Comparison of ENCODE assay signal across 22 cellular contexts in genomic region chr5:133820516-133820915, GRCh38.
DNase-seq lines count a peak whose midpoint lies in the region; ATAC-seq and TF ChIP-seq lines count a peak whose summit lies in the region.
"Had no signal": no experiment of that assay in that cellular context is flagged by ENCODE, and none has a peak within 500 bp of the region (broad histone marks: within the 10 kb centered on the region; RNA-seq: fewer than 3 reads in every experiment).

No MANE protein-coding gene starts in this region.

- 60 to 74% methylated on average over 2 to 3 of the region's 3 CpGs for WGBS in transverse colon (ENCODE audit: low coverage in 1 of 2), 2 donors

- no peak for TF ChIP-seq CTCF in transverse colon (IDR thresholded peaks at IDR 0.05)
- no peak for TF ChIP-seq CTCF in vagina (IDR thresholded peaks at IDR 0.05)

- H3K27me3 ChIP-seq in transverse colon (peaks cover 5% of the 10 kb centered on the region), vagina (no peaks in the 10 kb centered on the region)
- H3K27me3 ChIP-seq: pancreas had no signal

- in situ Hi-C loops in transverse colon (cut with MboI; ENCODE audit: low pct_ligation_motif_present in 1 of 4, low pct_unique_long_range_greater_than_20kb in 1 of 4, low sequenced_read_pairs in 3 of 4), result no loop called here

- H3K9me3 ChIP-seq in transverse colon (no peaks in the 10 kb centered on the region), vagina (no peaks in the 10 kb centered on the region)
- H3K9me3 ChIP-seq: esophagus muscularis mucosa, pancreas had no signal

- H3K4me1 ChIP-seq in transverse colon, result peaks cover 0 to 3% (median 0%) of the 10 kb centered on the region in 4 donors
- H3K4me1 ChIP-seq in vagina, result no peaks in the 10 kb centered on the region

- intact Hi-C loops in Right ventricle myocardium inferior (cut with DNase I) (no loop called here), transverse colon (cut with DNase I; ENCODE audit: low total_unique reads) (no loop called here), vagina (cut with DNase I) (no loop called here)

- DNase-seq in NCI-H2029 treated with DMSO at 0.1 percent for 48 hours (lab: John Stamatoyannopoulos, UW) (peak; percentile 12), NCI-H2029 (lab: John Stamatoyannopoulos, UW) (no peak), Right ventricle myocardium inferior (ENCODE audit: missing footprints) (no peak), myocyte (ENCODE audit: low read depth) (peak; percentile 74), amniotic stem cell (lab: John Stamatoyannopoulos, UW) (no peak), transverse colon (no peak), vagina (ENCODE audit: extremely low spot score in 2 of 2) (no peak)
- DNase-seq: 8988T; activated CD4-positive, alpha-beta memory T cell treated with anti-CD3 and anti-CD28 coated beads for 36 hours; activated naive CD8-positive, alpha-beta T cell treated with anti-CD3 and anti-CD28 coated beads, Interleukin-2, amount 10 ng/mL, durations not matched to agents 7 days and 5 days; activated T-cell treated with anti-CD3 and anti-CD28 coated beads, Interleukin-2, amount 50 U/mL, for 72 hours; DMS79; effector CD4-positive, alpha-beta T cell; HFFc6; NCI-H1436; NCI-H226; pancreas; T-helper 1 cell had no signal

- H3K4me3 ChIP-seq in transverse colon (no peak overlapping the region), vagina (no peak overlapping the region)
- H3K4me3 ChIP-seq: esophagus muscularis mucosa, pancreas, smooth muscle cell had no signal

- no peak for TF ChIP-seq POLR2A in transverse colon (IDR thresholded peaks at IDR 0.05)
- no peak for TF ChIP-seq POLR2A in vagina (IDR thresholded peaks at IDR 0.05)

- TF ChIP-seq EP300 in transverse colon (IDR thresholded peaks at IDR 0.05; ENCODE audit: low read depth), result no peak

- H3K36me3 ChIP-seq in transverse colon (no peaks in the 10 kb centered on the region), vagina (no peaks in the 10 kb centered on the region)
- H3K36me3 ChIP-seq: esophagus muscularis mucosa, pancreas had no signal

- no peak overlapping the region for H3K27ac ChIP-seq in transverse colon
- H3K27ac ChIP-seq in vagina, result no peak overlapping the region
- H3K27ac ChIP-seq: esophagus muscularis mucosa, VCaP had no signal

- ATAC-seq in Right ventricle myocardium inferior, result peak; percentile 30
- ATAC-seq in GM18519 (IDR thresholded peaks at IDR 0.05; ENCODE audit: low FRiP score, unreplicated experiment), result no peak
- ATAC-seq: activated T-cell treated with anti-CD3 and anti-CD28 coated beads, Interleukin-2, amount 50 U/mL, for 72 hours had no signal

Comparison
In these comparisons a context has a peak if more than half of its experiments do, and no peak if none do; other contexts are left out.
1. DNase-seq: peak in NCI-H2029 treated with DMSO at 0.1 percent for 48 hours (single experiment) and myocyte (single experiment); none in NCI-H2029 (single experiment), Right ventricle myocardium inferior (single experiment), amniotic stem cell (single experiment), transverse colon (single experiment) and vagina (0 of 2).